Comparison of ENCODE assay signal across 17 cellular contexts in genomic region chr4:176883681-176884418, GRCh38.
DNase-seq lines count a peak whose midpoint lies in the region.
"Had no signal": no experiment of that assay in that cellular context is flagged by ENCODE, and none has a peak within 500 bp of the region (broad histone marks: within the 10 kb centered on the region; RNA-seq: fewer than 3 reads in every experiment).

No MANE protein-coding gene starts in this region.

- no peak overlapping the region for H3K4me3 Mint-ChIP-seq in activated CD4-positive, alpha-beta memory T cell treated with anti-CD3 and anti-CD28 coated beads, Interleukin-2, amount 10 ng/mL, durations not matched to agents 7 days and 5 days
- H3K4me3 Mint-ChIP-seq in T-helper 2 cell treated with Interferon-gamma antibody and Interleukin-4, amounts not matched to agents 5 μg/mL and 100 μg/mL, for 36 hours, result no peak overlapping the region
- H3K4me3 Mint-ChIP-seq: activated CD4-positive, alpha-beta T cell treated with anti-CD3 and anti-CD28 coated beads for 36 hours; CD8-positive, alpha-beta memory T cell; H9; type B pancreatic cell had no signal

- H3K4me3 ChIP-seq in adipocyte (ENCODE audit: low read length), result no peak overlapping the region
- no peak overlapping the region for H3K4me3 ChIP-seq in effector memory CD4-positive, alpha-beta T cell (ENCODE audit: insufficient read depth, low read depth, low read length, poor library complexity, severe bottlenecking)
- H3K4me3 ChIP-seq: K562 had no signal

- no peaks in the 10 kb centered on the region for H3K4me1 Mint-ChIP-seq in activated CD4-positive, alpha-beta memory T cell treated with anti-CD3 and anti-CD28 coated beads, Interleukin-2, amount 10 ng/mL, durations not matched to agents 7 days and 5 days
- H3K4me1 Mint-ChIP-seq in T-helper 2 cell treated with Interferon-gamma antibody and Interleukin-4, amounts not matched to agents 5 μg/mL and 100 μg/mL, for 36 hours (ENCODE audit: low read depth), result no peaks in the 10 kb centered on the region
- H3K4me1 Mint-ChIP-seq: activated CD4-positive, alpha-beta T cell treated with anti-CD3 and anti-CD28 coated beads for 36 hours; CD8-positive, alpha-beta memory T cell had no signal

- H3K36me3 Mint-ChIP-seq in activated CD4-positive, alpha-beta memory T cell treated with anti-CD3 and anti-CD28 coated beads, Interleukin-2, amount 10 ng/mL, durations not matched to agents 7 days and 5 days (ENCODE audit: low read depth), result no peaks in the 10 kb centered on the region
- no peaks in the 10 kb centered on the region for H3K36me3 Mint-ChIP-seq in T-helper 2 cell treated with Interferon-gamma antibody and Interleukin-4, amounts not matched to agents 5 μg/mL and 100 μg/mL, for 36 hours (ENCODE audit: low read depth)
- H3K36me3 Mint-ChIP-seq: CD8-positive, alpha-beta memory T cell; type B pancreatic cell had no signal

- CTCF ChIA-PET in activated CD4-positive, alpha-beta memory T cell treated with anti-CD3 and anti-CD28 coated beads, Interleukin-2, amount 10 ng/mL, durations not matched to agents 7 days and 5 days (lab: Charles Lee), result no interaction called here

- H3K4me1 ChIP-seq in adipocyte (ENCODE audit: control insufficient read depth, insufficient read depth, low read length), result peaks cover 10% of the 10 kb centered on the region
- H3K4me1 ChIP-seq in effector memory CD4-positive, alpha-beta T cell (ENCODE audit: control insufficient read depth, insufficient read depth, low read length, poor library complexity, severe bottlenecking), result no peaks in the 10 kb centered on the region

- no peaks in the 10 kb centered on the region for H3K9me3 Mint-ChIP-seq in activated CD4-positive, alpha-beta memory T cell treated with anti-CD3 and anti-CD28 coated beads, Interleukin-2, amount 10 ng/mL, durations not matched to agents 7 days and 5 days
- no peaks in the 10 kb centered on the region for H3K9me3 Mint-ChIP-seq in T-helper 2 cell treated with Interferon-gamma antibody and Interleukin-4, amounts not matched to agents 5 μg/mL and 100 μg/mL, for 36 hours
- H3K9me3 Mint-ChIP-seq: type B pancreatic cell had no signal

- H3K36me3 ChIP-seq in adipocyte (ENCODE audit: control insufficient read depth, insufficient read depth, low read length, severe bottlenecking), result no peaks in the 10 kb centered on the region
- H3K36me3 ChIP-seq in effector memory CD4-positive, alpha-beta T cell (ENCODE audit: control insufficient read depth, insufficient read depth, low read length), result no peaks in the 10 kb centered on the region

- H3K27ac ChIP-seq in effector memory CD4-positive, alpha-beta T cell (ENCODE audit: insufficient read depth, low read length, poor library complexity, severe bottlenecking), result no peak overlapping the region

- no peaks in the 10 kb centered on the region for H3K27me3 ChIP-seq in adipocyte (replicated peaks; ENCODE audit: control insufficient read depth, insufficient read depth, low read length)
- no peaks in the 10 kb centered on the region for H3K27me3 ChIP-seq in effector memory CD4-positive, alpha-beta T cell (replicated peaks; ENCODE audit: control insufficient read depth, insufficient read depth, low read length, poor library complexity, severe bottlenecking)

- no peaks in the 10 kb centered on the region for H3K9me3 ChIP-seq in adipocyte (ENCODE audit: control insufficient read depth, low read length)
- H3K9me3 ChIP-seq in effector memory CD4-positive, alpha-beta T cell (ENCODE audit: control insufficient read depth, low read length), result no peaks in the 10 kb centered on the region

- H3K27ac Mint-ChIP-seq in activated CD4-positive, alpha-beta memory T cell treated with anti-CD3 and anti-CD28 coated beads, Interleukin-2, amount 10 ng/mL, durations not matched to agents 7 days and 5 days, result no peak overlapping the region
- no peak overlapping the region for H3K27ac Mint-ChIP-seq in T-helper 2 cell treated with Interferon-gamma antibody and Interleukin-4, amounts not matched to agents 5 μg/mL and 100 μg/mL, for 36 hours
- H3K27ac Mint-ChIP-seq: activated CD4-positive, alpha-beta T cell treated with anti-CD3 and anti-CD28 coated beads for 36 hours; CD8-positive, alpha-beta memory T cell; H9; type B pancreatic cell had no signal

- DNase-seq in AG08396 (ENCODE audit: low spot score), result peak; percentile 30
- DNase-seq in HS-27A (ENCODE audit: low read depth), result peak; percentile 56
- peak; percentile 44 for DNase-seq in adipocyte (ENCODE audit: low read depth)
- peak; percentile 8 for DNase-seq in hepatic stellate cell (ENCODE audit: low spot score)
- DNase-seq in effector memory CD4-positive, alpha-beta T cell, result no peak
- DNase-seq in activated CD4-positive, alpha-beta memory T cell treated with anti-CD3 and anti-CD28 coated beads, Interleukin-2, amount 10 ng/mL, durations not matched to agents 7 days and 5 days, result no peak
- DNase-seq in hypothalamus (lab: John Stamatoyannopoulos, UW), result no peak
- DNase-seq in T-helper 2 cell treated with Interferon-gamma antibody and Interleukin-4, amounts not matched to agents 5 μg/mL and 100 μg/mL, for 36 hours (ENCODE audit: low spot score), result no peak
- DNase-seq: activated CD4-positive, alpha-beta T cell treated with anti-CD3 and anti-CD28 coated beads for 36 hours; activated gamma-delta T cell treated with Interleukin-2 at 50 U/mL for 16 hours; CD8-positive, alpha-beta memory T cell; cortex of kidney; H9; hippocampal formation; NCI-H2107 had no signal

- H3K27me3 Mint-ChIP-seq in activated CD4-positive, alpha-beta memory T cell treated with anti-CD3 and anti-CD28 coated beads, Interleukin-2, amount 10 ng/mL, durations not matched to agents 7 days and 5 days, result no peaks in the 10 kb centered on the region
- H3K27me3 Mint-ChIP-seq in T-helper 2 cell treated with Interferon-gamma antibody and Interleukin-4, amounts not matched to agents 5 μg/mL and 100 μg/mL, for 36 hours (ENCODE audit: low read depth), result peaks cover 6% of the 10 kb centered on the region
- H3K27me3 Mint-ChIP-seq: activated CD4-positive, alpha-beta T cell treated with anti-CD3 and anti-CD28 coated beads for 36 hours; CD8-positive, alpha-beta memory T cell; type B pancreatic cell had no signal

- POLR2A ChIA-PET in activated CD4-positive, alpha-beta memory T cell treated with anti-CD3 and anti-CD28 coated beads, Interleukin-2, amount 10 ng/mL, durations not matched to agents 7 days and 5 days (lab: Charles Lee), result no interaction called here

- no peak overlapping the region for H3K9ac ChIP-seq in adipocyte (ENCODE audit: low read length)

Comparison
In these comparisons a context has a peak if more than half of its experiments do, and no peak if none do; other contexts are left out.
1. DNase-seq: peak in AG08396 (single experiment), HS-27A (single experiment), adipocyte (single experiment) and hepatic stellate cell (single experiment); none in effector memory CD4-positive, alpha-beta T cell (0 of 3), activated CD4-positive, alpha-beta memory T cell treated with anti-CD3 and anti-CD28 coated beads, Interleukin-2, amount 10 ng/mL, durations not matched to agents 7 days and 5 days (single experiment), hypothalamus (0 of 51) and T-helper 2 cell treated with Interferon-gamma antibody and Interleukin-4, amounts not matched to agents 5 μg/mL and 100 μg/mL, for 36 hours (single experiment).